In genomic region chr19:7921302-7921954, GRCh38 we compare ENCODE assay signal across 8 cellular contexts. TPM values are rescaled to one million over a fixed set of nuclear protein-coding genes. Genes with fewer than 3 reads are reported as not detected.
A peak's percentile ranks its signal among the peaks of the same experiment; 100 is the strongest.
DNase-seq lines count a peak whose midpoint lies in the region; ATAC-seq and TF ChIP-seq lines count a peak whose summit lies in the region.

No MANE protein-coding gene starts in this region.

- no peak overlapping the region for H3K18ac ChIP-seq in H9 (ENCODE audit: insufficient read length, low read depth, low read length)

- H3K4ac ChIP-seq in H9 (ENCODE audit: low read depth, low read length), result no peak overlapping the region

- H3K23ac ChIP-seq in H9 (ENCODE audit: insufficient read length, low read depth, low read length), result no peak overlapping the region

- H3K56ac ChIP-seq in H9 (ENCODE audit: insufficient read length, low read depth, low read length), result no peak overlapping the region

- H3K4me1 ChIP-seq in H9 (ENCODE audit: insufficient read depth, low read length), result 0 out of 2 replicates have a peak, but pooled peaks cover 2% of the 10 kb centered on the region
- peaks cover 44% of the 10 kb centered on the region for H3K4me1 ChIP-seq in skeletal muscle satellite cell (ENCODE audit: control insufficient read depth, insufficient read depth, low read length)

- H2AFZ ChIP-seq in H9 (ENCODE audit: low read length), result no peak overlapping the region

- H3K4me3 ChIP-seq in SK-N-MC (peak overlapping the region; percentile 77), fibroblast of the aortic adventitia (ENCODE audit: low read depth, low read length) (peak overlapping the region; percentile 81), skeletal muscle satellite cell (ENCODE audit: low read length) (peak overlapping the region; percentile 76)

- peak overlapping the region; percentile 28 for H3K4me2 ChIP-seq in H9 (ENCODE audit: insufficient read depth, insufficient read length, low read length)
- peak overlapping the region; percentile 93 for H3K4me2 ChIP-seq in skeletal muscle satellite cell (ENCODE audit: low read length)

- no peak overlapping the region for H3K14ac ChIP-seq in H9 (ENCODE audit: insufficient read depth, low read length)

- H3K9ac ChIP-seq in H9 (ENCODE audit: extremely low read depth, insufficient read length, low read length) (no peak overlapping the region), SK-N-MC (ENCODE audit: insufficient read length) (no peak overlapping the region), skeletal muscle satellite cell (ENCODE audit: low read depth, low read length) (peak overlapping the region; percentile 86)

- no peak overlapping the region for H2AK5ac ChIP-seq in H9 (ENCODE audit: insufficient read length, low read length)

- peaks cover 14% of the 10 kb centered on the region for H3K23me2 ChIP-seq in H9 (ENCODE audit: insufficient read length, low read depth, low read length, poor library complexity, severe bottlenecking)

- no CpG with 5 or more reads among the region's 17 CpGs for WGBS in H9 (ENCODE audit: extremely low coverage, insufficient read length, low lambda C conversion rate)

- H2BK20ac ChIP-seq in H9 (ENCODE audit: low read depth, low read length, poor library complexity, severe bottlenecking), result no peak overlapping the region

- H3T11ph ChIP-seq in H9 (ENCODE audit: low read length), result no peak overlapping the region

- H4K91ac ChIP-seq in H9 (ENCODE audit: insufficient read length, low read depth, low read length), result no peak overlapping the region

- H4K8ac ChIP-seq in H9 (replicated peaks; ENCODE audit: insufficient read length, low read depth, low read length), result no peak overlapping the region

- H2BK5ac ChIP-seq in H9 (ENCODE audit: insufficient read length, low read length), result no peak overlapping the region

- no peaks in the 10 kb centered on the region for H3K9me3 ChIP-seq in H9 (ENCODE audit: control insufficient read depth, low read depth, low read length)
- H3K9me3 ChIP-seq in SK-N-MC (ENCODE audit: low read depth, low read length), result no peaks in the 10 kb centered on the region
- no peaks in the 10 kb centered on the region for H3K9me3 ChIP-seq in skeletal muscle satellite cell (replicated peaks; ENCODE audit: low read length)

- no peaks in the 10 kb centered on the region; a peak in 1 of 5 replicates for H3K9me3 Mint-ChIP-seq in H9

- peaks cover 11% of the 10 kb centered on the region; the same call in 1 of the 2 replicates for H3K36me3 ChIP-seq in SK-N-MC (ENCODE audit: insufficient read depth, low read length)
- H3K36me3 ChIP-seq in skeletal muscle satellite cell (ENCODE audit: insufficient read depth, low read length), result peaks cover 18% of the 10 kb centered on the region

- peaks cover 31% of the 10 kb centered on the region for H3K27me3 Mint-ChIP-seq in H9 (ENCODE audit: low read depth)

- no peak overlapping the region for H2BK12ac ChIP-seq in H9 (ENCODE audit: insufficient read length, low read depth, low read length)

- ATAC-seq in HG02610 (IDR thresholded peaks at IDR 0.05; ENCODE audit: unreplicated experiment), result no peak

- no peaks in the 10 kb centered on the region for H3K79me2 ChIP-seq in H9 (ENCODE audit: insufficient read depth, low read length)

- no peak overlapping the region for H3K27ac Mint-ChIP-seq in H9

- no peaks in the 10 kb centered on the region for H4K20me1 ChIP-seq in H9 (ENCODE audit: control insufficient read depth, insufficient read depth, insufficient read length)

- H3K4me3 Mint-ChIP-seq in H9, result peak overlapping the region; percentile 65 to 84

- no peak for DNase-seq in H9
- DNase-seq in SK-N-MC (ENCODE audit: low read depth, low spot score), result no peak
- DNase-seq in fibroblast of the aortic adventitia (ENCODE audit: low read depth), result no peak
- no peak for DNase-seq in midbrain (lab: John Stamatoyannopoulos, UW)
- no peak for DNase-seq in effector CD8-positive, alpha-beta T cell (lab: John Stamatoyannopoulos, UW)
- no peak for DNase-seq in AML-193 (lab: John Stamatoyannopoulos, UW)

- TF ChIP-seq CTCF in H9 (conservative IDR thresholded peaks at IDR 0.05), result no peak
- TF ChIP-seq CTCF in fibroblast of the aortic adventitia (IDR thresholded peaks at IDR 0.05; ENCODE audit: insufficient read depth, low read length), result no peak

- H2BK120ac ChIP-seq in H9 (ENCODE audit: low read depth, low read length, poor library complexity, severe bottlenecking), result no peak overlapping the region

- no peak overlapping the region for H2BK15ac ChIP-seq in H9 (ENCODE audit: low read depth, low read length)

- H3K27ac ChIP-seq in H9 (ENCODE audit: insufficient read length, low read depth, low read length) (no peak overlapping the region), SK-N-MC (no peak overlapping the region)

- no peak overlapping the region for H4K5ac ChIP-seq in H9 (ENCODE audit: insufficient read length, low read depth, low read length)

- peaks cover 21 to 26% of the 10 kb centered on the region in 2 experiments for H3K4me1 Mint-ChIP-seq in H9

- no peaks in the 10 kb centered on the region for H3K79me1 ChIP-seq in H9 (ENCODE audit: insufficient read depth, low read depth, low read length, poor library complexity, severe bottlenecking)

- H3K27me3 ChIP-seq in H9 (ENCODE audit: insufficient read depth, low read length) (peaks cover 7% of the 10 kb centered on the region; the same call in 1 of the 2 replicates), skeletal muscle satellite cell (ENCODE audit: control insufficient read depth, insufficient read depth, low read length) (peaks cover 6% of the 10 kb centered on the region)

- peaks cover 7 to 13% (median 12%) of the 10 kb centered on the region in 3 experiments; a peak in 5 of 7 replicates for H3K36me3 Mint-ChIP-seq in H9 (ENCODE audit: insufficient read depth in 1 of 3, low read depth in 3 of 3)

RNA-seq across cellular contexts. Expression of gene SNAPC2, which starts 1.3 kb away (rescaled TPM):
- 17.1 and 17.8 TPM in 2 replicates for total RNA-seq in H9 (2021)
- 17.3 and 27.8 TPM in 2 replicates for total RNA-seq in fibroblast of the aortic adventitia (ENCODE audit: low replicate concordance)
- total RNA-seq in skeletal muscle satellite cell (2012; rRNA removed), result 39.8 and 44.8 TPM in 2 replicates

RNA-seq across cellular contexts. Expression of gene CTXN1, which starts 4.5 kb away (rescaled TPM):
- total RNA-seq in H9 (2021), result 22.7 and 24.5 TPM in 2 replicates
- 2.8 and 4.1 TPM in 2 replicates for total RNA-seq in fibroblast of the aortic adventitia (ENCODE audit: low replicate concordance)
- total RNA-seq in skeletal muscle satellite cell (2012; rRNA removed), result 0.66 and 0.76 TPM in 2 replicates

RNA-seq across cellular contexts. Expression of gene TGFBR3L, which starts 6.8 kb away (rescaled TPM):
- 5.5 and 6.5 TPM in 2 replicates for total RNA-seq in H9 (2021)
- total RNA-seq in fibroblast of the aortic adventitia (ENCODE audit: low replicate concordance), result 0.99 and 1.3 TPM in 2 replicates
- total RNA-seq in skeletal muscle satellite cell (2012; rRNA removed), result 0.25 TPM in 1 of 2 replicates, not detected in the other

RNA-seq across cellular contexts. Expression of gene MAP2K7, which starts 17.8 kb away (rescaled TPM):
- 47.2 and 48.1 TPM in 2 replicates for total RNA-seq in H9 (2021)
- 3.4 and 10.2 TPM in 2 replicates for total RNA-seq in fibroblast of the aortic adventitia (ENCODE audit: low replicate concordance)
- 5.6 and 10.7 TPM in 2 replicates for total RNA-seq in skeletal muscle satellite cell (2012; rRNA removed)

RNA-seq across cellular contexts. Expression of gene TIMM44, which starts 22.0 kb away (rescaled TPM):
- total RNA-seq in H9 (2021) (114 and 122 TPM in 2 replicates), fibroblast of the aortic adventitia (ENCODE audit: low replicate concordance) (36.5 and 40.7 TPM in 2 replicates)
- total RNA-seq in skeletal muscle satellite cell (2012; rRNA removed), result 46.5 and 66.9 TPM in 2 replicates
